Comparison of ENCODE assay signal across 1 cellular context in the genomic region with DNA sequence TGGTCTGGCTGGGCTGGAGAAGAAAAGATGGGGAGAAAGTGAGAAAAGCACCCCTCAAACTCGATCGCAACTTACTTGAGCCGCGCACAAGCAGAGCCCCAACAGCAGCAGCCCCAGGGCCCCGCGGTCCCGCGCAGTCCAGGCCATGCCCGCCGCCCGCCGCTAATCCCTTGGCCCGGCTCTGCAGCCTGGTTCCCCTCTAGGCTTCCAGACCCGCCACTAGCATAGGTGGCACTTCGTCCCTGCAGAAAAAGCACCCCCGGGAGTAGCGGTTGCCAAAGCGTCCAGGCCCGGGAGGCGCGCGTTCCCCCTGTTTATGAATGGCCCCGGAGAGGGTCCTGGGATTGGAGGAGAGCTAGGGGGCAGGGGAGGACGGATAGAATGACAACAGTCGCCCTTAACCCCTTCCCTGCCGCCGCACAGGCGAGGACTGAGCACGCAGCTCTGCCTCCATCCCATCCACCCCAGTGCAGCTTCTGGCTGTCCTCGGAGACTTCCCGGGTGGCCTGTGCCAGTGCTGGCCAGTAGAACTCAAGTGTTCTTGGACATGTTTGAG.
TF ChIP-seq lines count a peak whose summit lies in the region.

No MANE protein-coding gene starts in this region.

TF ChIP-seq in WTC11, 78 proteins besides CTCF, POLR2A, EP300 and RAD21 (continued from another document and continues in another):
- TF ChIP-seq, protein P1, sequence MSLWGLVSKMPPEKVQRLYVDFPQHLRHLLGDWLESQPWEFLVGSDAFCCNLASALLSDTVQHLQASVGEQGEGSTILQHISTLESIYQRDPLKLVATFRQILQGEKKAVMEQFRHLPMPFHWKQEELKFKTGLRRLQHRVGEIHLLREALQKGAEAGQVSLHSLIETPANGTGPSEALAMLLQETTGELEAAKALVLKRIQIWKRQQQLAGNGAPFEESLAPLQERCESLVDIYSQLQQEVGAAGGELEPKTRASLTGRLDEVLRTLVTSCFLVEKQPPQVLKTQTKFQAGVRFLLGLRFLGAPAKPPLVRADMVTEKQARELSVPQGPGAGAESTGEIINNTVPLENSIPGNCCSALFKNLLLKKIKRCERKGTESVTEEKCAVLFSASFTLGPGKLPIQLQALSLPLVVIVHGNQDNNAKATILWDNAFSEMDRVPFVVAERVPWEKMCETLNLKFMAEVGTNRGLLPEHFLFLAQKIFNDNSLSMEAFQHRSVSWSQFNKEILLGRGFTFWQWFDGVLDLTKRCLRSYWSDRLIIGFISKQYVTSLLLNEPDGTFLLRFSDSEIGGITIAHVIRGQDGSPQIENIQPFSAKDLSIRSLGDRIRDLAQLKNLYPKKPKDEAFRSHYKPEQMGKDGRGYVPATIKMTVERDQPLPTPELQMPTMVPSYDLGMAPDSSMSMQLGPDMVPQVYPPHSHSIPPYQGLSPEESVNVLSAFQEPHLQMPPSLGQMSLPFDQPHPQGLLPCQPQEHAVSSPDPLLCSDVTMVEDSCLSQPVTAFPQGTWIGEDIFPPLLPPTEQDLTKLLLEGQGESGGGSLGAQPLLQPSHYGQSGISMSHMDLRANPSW (CRISPR knock-in tag; conservative IDR thresholded peaks at IDR 0.05; ENCODE audit: low read depth): no peak
- TF ChIP-seq, protein P2, sequence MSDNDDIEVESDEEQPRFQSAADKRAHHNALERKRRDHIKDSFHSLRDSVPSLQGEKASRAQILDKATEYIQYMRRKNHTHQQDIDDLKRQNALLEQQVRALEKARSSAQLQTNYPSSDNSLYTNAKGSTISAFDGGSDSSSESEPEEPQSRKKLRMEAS (CRISPR knock-in tag; IDR thresholded peaks at IDR 0.05): peak; percentile 5; the same call in 1 of the 2 replicates
- TF ChIP-seq, protein P3, sequence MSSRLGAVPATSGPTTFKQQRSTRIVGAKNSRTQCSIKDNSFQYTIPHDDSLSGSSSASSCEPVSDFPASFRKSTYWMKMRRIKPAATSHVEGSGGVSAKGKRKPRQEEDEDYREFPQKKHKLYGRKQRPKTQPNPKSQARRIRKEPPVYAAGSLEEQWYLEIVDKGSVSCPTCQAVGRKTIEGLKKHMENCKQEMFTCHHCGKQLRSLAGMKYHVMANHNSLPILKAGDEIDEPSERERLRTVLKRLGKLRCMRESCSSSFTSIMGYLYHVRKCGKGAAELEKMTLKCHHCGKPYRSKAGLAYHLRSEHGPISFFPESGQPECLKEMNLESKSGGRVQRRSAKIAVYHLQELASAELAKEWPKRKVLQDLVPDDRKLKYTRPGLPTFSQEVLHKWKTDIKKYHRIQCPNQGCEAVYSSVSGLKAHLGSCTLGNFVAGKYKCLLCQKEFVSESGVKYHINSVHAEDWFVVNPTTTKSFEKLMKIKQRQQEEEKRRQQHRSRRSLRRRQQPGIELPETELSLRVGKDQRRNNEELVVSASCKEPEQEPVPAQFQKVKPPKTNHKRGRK (CRISPR knock-in tag; IDR thresholded peaks at IDR 0.05; ENCODE audit: borderline replicate concordance): no peak
- TF ChIP-seq MXD4 (CRISPR knock-in tag; IDR thresholded peaks at IDR 0.05; ENCODE audit: borderline replicate concordance): no peak
- 0 out of 2 replicates have a peak, but pooled peaks have one; percentile 2 for TF ChIP-seq SMAD3 (CRISPR knock-in tag; IDR thresholded peaks at IDR 0.05; ENCODE audit: borderline replicate concordance)
- TF ChIP-seq, protein P4, sequence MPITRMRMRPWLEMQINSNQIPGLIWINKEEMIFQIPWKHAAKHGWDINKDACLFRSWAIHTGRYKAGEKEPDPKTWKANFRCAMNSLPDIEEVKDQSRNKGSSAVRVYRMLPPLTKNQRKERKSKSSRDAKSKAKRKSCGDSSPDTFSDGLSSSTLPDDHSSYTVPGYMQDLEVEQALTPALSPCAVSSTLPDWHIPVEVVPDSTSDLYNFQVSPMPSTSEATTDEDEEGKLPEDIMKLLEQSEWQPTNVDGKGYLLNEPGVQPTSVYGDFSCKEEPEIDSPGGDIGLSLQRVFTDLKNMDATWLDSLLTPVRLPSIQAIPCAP (CRISPR knock-in tag; IDR thresholded peaks at IDR 0.05): no peak
- no peak for TF ChIP-seq NFYB (CRISPR knock-in tag; conservative IDR thresholded peaks at IDR 0.05; ENCODE audit: low read depth)
- TF ChIP-seq NFE2L1 (CRISPR knock-in tag; IDR thresholded peaks at IDR 0.05): peak; percentile 46; the same call in 1 of the 2 replicates
- TF ChIP-seq ESRRA (CRISPR knock-in tag; IDR thresholded peaks at IDR 0.05; ENCODE audit: borderline replicate concordance): no peak
- TF ChIP-seq, protein P5, sequence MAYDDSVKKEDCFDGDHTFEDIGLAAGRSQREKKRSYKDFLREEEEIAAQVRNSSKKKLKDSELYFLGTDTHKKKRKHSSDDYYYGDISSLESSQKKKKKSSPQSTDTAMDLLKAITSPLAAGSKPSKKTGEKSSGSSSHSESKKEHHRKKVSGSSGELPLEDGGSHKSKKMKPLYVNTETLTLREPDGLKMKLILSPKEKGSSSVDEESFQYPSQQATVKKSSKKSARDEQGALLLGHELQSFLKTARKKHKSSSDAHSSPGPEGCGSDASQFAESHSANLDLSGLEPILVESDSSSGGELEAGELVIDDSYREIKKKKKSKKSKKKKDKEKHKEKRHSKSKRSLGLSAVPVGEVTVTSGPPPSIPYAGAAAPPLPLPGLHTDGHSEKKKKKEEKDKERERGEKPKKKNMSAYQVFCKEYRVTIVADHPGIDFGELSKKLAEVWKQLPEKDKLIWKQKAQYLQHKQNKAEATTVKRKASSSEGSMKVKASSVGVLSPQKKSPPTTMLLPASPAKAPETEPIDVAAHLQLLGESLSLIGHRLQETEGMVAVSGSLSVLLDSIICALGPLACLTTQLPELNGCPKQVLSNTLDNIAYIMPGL (CRISPR knock-in tag; IDR thresholded peaks at IDR 0.05): 0 out of 2 replicates have a peak, but pooled peaks have one; percentile 23
- peak; percentile 3 for TF ChIP-seq ZNF263 (CRISPR knock-in tag; IDR thresholded peaks at IDR 0.05; ENCODE audit: low read depth)
- TF ChIP-seq, protein P6, sequence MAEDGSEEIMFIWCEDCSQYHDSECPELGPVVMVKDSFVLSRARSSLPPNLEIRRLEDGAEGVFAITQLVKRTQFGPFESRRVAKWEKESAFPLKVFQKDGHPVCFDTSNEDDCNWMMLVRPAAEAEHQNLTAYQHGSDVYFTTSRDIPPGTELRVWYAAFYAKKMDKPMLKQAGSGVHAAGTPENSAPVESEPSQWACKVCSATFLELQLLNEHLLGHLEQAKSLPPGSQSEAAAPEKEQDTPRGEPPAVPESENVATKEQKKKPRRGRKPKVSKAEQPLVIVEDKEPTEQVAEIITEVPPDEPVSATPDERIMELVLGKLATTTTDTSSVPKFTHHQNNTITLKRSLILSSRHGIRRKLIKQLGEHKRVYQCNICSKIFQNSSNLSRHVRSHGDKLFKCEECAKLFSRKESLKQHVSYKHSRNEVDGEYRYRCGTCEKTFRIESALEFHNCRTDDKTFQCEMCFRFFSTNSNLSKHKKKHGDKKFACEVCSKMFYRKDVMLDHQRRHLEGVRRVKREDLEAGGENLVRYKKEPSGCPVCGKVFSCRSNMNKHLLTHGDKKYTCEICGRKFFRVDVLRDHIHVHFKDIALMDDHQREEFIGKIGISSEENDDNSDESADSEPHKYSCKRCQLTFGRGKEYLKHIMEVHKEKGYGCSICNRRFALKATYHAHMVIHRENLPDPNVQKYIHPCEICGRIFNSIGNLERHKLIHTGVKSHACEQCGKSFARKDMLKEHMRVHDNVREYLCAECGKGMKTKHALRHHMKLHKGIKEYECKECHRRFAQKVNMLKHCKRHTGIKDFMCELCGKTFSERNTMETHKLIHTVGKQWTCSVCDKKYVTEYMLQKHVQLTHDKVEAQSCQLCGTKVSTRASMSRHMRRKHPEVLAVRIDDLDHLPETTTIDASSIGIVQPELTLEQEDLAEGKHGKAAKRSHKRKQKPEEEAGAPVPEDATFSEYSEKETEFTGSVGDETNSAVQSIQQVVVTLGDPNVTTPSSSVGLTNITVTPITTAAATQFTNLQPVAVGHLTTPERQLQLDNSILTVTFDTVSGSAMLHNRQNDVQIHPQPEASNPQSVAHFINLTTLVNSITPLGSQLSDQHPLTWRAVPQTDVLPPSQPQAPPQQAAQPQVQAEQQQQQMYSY (CRISPR knock-in tag; IDR thresholded peaks at IDR 0.05): no peak
- TF ChIP-seq, protein P7, sequence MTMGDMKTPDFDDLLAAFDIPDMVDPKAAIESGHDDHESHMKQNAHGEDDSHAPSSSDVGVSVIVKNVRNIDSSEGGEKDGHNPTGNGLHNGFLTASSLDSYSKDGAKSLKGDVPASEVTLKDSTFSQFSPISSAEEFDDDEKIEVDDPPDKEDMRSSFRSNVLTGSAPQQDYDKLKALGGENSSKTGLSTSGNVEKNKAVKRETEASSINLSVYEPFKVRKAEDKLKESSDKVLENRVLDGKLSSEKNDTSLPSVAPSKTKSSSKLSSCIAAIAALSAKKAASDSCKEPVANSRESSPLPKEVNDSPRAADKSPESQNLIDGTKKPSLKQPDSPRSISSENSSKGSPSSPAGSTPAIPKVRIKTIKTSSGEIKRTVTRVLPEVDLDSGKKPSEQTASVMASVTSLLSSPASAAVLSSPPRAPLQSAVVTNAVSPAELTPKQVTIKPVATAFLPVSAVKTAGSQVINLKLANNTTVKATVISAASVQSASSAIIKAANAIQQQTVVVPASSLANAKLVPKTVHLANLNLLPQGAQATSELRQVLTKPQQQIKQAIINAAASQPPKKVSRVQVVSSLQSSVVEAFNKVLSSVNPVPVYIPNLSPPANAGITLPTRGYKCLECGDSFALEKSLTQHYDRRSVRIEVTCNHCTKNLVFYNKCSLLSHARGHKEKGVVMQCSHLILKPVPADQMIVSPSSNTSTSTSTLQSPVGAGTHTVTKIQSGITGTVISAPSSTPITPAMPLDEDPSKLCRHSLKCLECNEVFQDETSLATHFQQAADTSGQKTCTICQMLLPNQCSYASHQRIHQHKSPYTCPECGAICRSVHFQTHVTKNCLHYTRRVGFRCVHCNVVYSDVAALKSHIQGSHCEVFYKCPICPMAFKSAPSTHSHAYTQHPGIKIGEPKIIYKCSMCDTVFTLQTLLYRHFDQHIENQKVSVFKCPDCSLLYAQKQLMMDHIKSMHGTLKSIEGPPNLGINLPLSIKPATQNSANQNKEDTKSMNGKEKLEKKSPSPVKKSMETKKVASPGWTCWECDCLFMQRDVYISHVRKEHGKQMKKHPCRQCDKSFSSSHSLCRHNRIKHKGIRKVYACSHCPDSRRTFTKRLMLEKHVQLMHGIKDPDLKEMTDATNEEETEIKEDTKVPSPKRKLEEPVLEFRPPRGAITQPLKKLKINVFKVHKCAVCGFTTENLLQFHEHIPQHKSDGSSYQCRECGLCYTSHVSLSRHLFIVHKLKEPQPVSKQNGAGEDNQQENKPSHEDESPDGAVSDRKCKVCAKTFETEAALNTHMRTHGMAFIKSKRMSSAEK (CRISPR knock-in tag; IDR thresholded peaks at IDR 0.05; ENCODE audit: borderline replicate concordance): peak; percentile 20; the same call in 1 of the 2 replicates
- no peak for TF ChIP-seq ATF1 (CRISPR knock-in tag; IDR thresholded peaks at IDR 0.05)
- no peak; the same call in 1 of the 2 replicates for TF ChIP-seq CREB1 (CRISPR knock-in tag; IDR thresholded peaks at IDR 0.05)
- TF ChIP-seq, protein P8, sequence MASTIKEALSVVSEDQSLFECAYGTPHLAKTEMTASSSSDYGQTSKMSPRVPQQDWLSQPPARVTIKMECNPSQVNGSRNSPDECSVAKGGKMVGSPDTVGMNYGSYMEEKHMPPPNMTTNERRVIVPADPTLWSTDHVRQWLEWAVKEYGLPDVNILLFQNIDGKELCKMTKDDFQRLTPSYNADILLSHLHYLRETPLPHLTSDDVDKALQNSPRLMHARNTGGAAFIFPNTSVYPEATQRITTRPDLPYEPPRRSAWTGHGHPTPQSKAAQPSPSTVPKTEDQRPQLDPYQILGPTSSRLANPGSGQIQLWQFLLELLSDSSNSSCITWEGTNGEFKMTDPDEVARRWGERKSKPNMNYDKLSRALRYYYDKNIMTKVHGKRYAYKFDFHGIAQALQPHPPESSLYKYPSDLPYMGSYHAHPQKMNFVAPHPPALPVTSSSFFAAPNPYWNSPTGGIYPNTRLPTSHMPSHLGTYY (CRISPR knock-in tag; IDR thresholded peaks at IDR 0.05): no peak
- TF ChIP-seq, protein P9, sequence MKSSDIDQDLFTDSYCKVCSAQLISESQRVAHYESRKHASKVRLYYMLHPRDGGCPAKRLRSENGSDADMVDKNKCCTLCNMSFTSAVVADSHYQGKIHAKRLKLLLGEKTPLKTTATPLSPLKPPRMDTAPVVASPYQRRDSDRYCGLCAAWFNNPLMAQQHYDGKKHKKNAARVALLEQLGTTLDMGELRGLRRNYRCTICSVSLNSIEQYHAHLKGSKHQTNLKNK (CRISPR knock-in tag; IDR thresholded peaks at IDR 0.05): no peak
- peak; percentile 22; the same call in 1 of the 2 replicates for TF ChIP-seq TEAD1 (CRISPR knock-in tag; IDR thresholded peaks at IDR 0.05)
- TF ChIP-seq GRHL2 (CRISPR knock-in tag; IDR thresholded peaks at IDR 0.05; ENCODE audit: insufficient replicate concordance, severe bottlenecking): no peak
- no peak for TF ChIP-seq JUN (CRISPR knock-in tag; IDR thresholded peaks at IDR 0.05)
- TF ChIP-seq ZNF121 (CRISPR knock-in tag; IDR thresholded peaks at IDR 0.05): no peak; the same call in 1 of the 2 replicates
- TF ChIP-seq, protein P10, sequence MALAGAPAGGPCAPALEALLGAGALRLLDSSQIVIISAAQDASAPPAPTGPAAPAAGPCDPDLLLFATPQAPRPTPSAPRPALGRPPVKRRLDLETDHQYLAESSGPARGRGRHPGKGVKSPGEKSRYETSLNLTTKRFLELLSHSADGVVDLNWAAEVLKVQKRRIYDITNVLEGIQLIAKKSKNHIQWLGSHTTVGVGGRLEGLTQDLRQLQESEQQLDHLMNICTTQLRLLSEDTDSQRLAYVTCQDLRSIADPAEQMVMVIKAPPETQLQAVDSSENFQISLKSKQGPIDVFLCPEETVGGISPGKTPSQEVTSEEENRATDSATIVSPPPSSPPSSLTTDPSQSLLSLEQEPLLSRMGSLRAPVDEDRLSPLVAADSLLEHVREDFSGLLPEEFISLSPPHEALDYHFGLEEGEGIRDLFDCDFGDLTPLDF (CRISPR knock-in tag; IDR thresholded peaks at IDR 0.05): no peak; the same call in 1 of the 2 replicates
- no peak for TF ChIP-seq CBFB (CRISPR knock-in tag; IDR thresholded peaks at IDR 0.05; ENCODE audit: low read depth)
- no peak for TF ChIP-seq SMAD4 (CRISPR knock-in tag; IDR thresholded peaks at IDR 0.05)
- TF ChIP-seq ZNF396 (CRISPR knock-in tag; IDR thresholded peaks at IDR 0.05; ENCODE audit: borderline replicate concordance): no peak
- no peak for TF ChIP-seq ZNF416 (CRISPR knock-in tag; IDR thresholded peaks at IDR 0.05)
- no peak; the same call in 1 of the 2 replicates for TF ChIP-seq TP53 (CRISPR knock-in tag; IDR thresholded peaks at IDR 0.05)
- peak; percentile 48; the same call in 1 of the 2 replicates for TF ChIP-seq NR2C2 (CRISPR knock-in tag; IDR thresholded peaks at IDR 0.05)
- TF ChIP-seq, protein P11, sequence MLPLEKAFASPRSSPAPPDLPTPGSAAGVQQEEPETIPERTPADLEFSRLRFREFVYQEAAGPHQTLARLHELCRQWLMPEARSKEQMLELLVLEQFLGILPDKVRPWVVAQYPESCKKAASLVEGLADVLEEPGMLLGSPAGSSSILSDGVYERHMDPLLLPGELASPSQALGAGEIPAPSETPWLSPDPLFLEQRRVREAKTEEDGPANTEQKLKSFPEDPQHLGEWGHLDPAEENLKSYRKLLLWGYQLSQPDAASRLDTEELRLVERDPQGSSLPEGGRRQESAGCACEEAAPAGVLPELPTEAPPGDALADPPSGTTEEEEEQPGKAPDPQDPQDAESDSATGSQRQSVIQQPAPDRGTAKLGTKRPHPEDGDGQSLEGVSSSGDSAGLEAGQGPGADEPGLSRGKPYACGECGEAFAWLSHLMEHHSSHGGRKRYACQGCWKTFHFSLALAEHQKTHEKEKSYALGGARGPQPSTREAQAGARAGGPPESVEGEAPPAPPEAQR (CRISPR knock-in tag; IDR thresholded peaks at IDR 0.05): no peak
- TF ChIP-seq, protein P12, sequence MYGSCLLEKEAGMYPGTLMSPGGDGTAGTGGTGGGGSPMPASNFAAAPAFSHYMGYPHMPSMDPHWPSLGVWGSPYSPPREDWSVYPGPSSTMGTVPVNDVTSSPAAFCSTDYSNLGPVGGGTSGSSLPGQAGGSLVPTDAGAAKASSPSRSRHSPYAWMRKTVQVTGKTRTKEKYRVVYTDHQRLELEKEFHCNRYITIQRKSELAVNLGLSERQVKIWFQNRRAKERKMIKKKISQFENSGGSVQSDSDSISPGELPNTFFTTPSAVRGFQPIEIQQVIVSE (CRISPR knock-in tag; IDR thresholded peaks at IDR 0.05; ENCODE audit: borderline replicate concordance): no peak
